ENCODE assay signal across 9 cellular contexts in the genomic region with DNA sequence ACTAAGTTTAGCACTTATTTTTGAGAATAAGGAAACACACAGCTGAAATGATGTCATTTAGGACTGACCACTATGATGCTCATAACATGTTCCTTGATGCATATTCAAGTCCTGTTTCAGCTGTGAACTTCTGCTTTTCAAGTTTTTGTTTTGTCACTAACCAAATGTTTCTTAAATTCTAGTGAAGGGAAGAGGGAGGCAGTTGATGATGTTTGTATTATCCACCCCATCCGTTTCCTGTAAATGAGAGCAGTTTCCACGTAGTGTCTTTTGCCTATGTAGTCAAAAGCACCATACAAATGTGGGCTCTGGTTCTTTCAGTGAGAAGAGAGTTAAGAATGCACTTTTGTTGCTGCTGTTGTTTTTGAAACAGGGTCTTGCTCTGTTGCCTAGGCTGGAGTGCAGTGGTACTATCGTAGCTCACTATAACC.
DNase-seq lines count a peak whose midpoint lies in the region; ATAC-seq and TF ChIP-seq lines count a peak whose summit lies in the region.
"Had no signal": no experiment of that assay in that cellular context is flagged by ENCODE, and none has a peak within 500 bp of the region (broad histone marks: within the 10 kb centered on the region; RNA-seq: fewer than 3 reads in every experiment).

No MANE protein-coding gene starts in this region.

- POLR2A ChIA-PET in activated CD4-positive, alpha-beta memory T cell treated with anti-CD3 and anti-CD28 coated beads for 36 hours (lab: Charles Lee) = interaction anchor here (0.8 to 2.0 kb wide), 4 partner anchors 65 to 280 kb away, joined by 3 to 6 read pairs (median 4); partner anchors contain the start of gene SIPA1L1

- no peaks in the 10 kb centered on the region for H3K9me3 Mint-ChIP-seq in activated naive CD4-positive, alpha-beta T cell treated with anti-CD3 and anti-CD28 coated beads, Interleukin-2, amount 50 U/mL, for 24 hours
- H3K9me3 Mint-ChIP-seq in activated CD4-positive, alpha-beta memory T cell treated with anti-CD3 and anti-CD28 coated beads for 36 hours = no peaks in the 10 kb centered on the region

- no peaks in the 10 kb centered on the region for H3K27me3 ChIP-seq in sigmoid colon

- no peak for TF ChIP-seq CTCF in sigmoid colon (IDR thresholded peaks at IDR 0.05)

- no peak for TF ChIP-seq POLR2A in sigmoid colon (IDR thresholded peaks at IDR 0.05)

- intact Hi-C loops in activated CD4-positive, alpha-beta memory T cell treated with anti-CD3 and anti-CD28 coated beads for 36 hours (cut with micrococcal nuclease) = loop anchor here (1.0 to 10.0 kb wide), 9 partner anchors 12 to 256 kb away; partner anchors contain the start of gene SIPA1L1
- intact Hi-C loops in sigmoid colon (cut with DNase I) = no loop called here

- H3K4me1 Mint-ChIP-seq in activated naive CD4-positive, alpha-beta T cell treated with anti-CD3 and anti-CD28 coated beads, Interleukin-2, amount 50 U/mL, for 24 hours = peaks cover 54% of the 10 kb centered on the region
- H3K4me1 Mint-ChIP-seq in activated CD4-positive, alpha-beta memory T cell treated with anti-CD3 and anti-CD28 coated beads for 36 hours (ENCODE audit: low read depth) = peaks cover 50% of the 10 kb centered on the region

- no peak for DNase-seq in activated naive CD4-positive, alpha-beta T cell treated with Interleukin-2 at 50 U/mL for 16 hours
- DNase-seq in activated CD4-positive, alpha-beta memory T cell treated with anti-CD3 and anti-CD28 coated beads for 36 hours = peak; percentile 12
- DNase-seq in sigmoid colon (no peak), SHP77 treated with DMSO at 0.1 percent for 48 hours (lab: John Stamatoyannopoulos, UW) (no peak), NCI-H1436 treated with DMSO at 0.1 percent for 48 hours (lab: John Stamatoyannopoulos, UW) (no peak), NCI-H748 (lab: John Stamatoyannopoulos, UW; ENCODE audit: unreplicated experiment) (no peak)

- H3K9me3 ChIP-seq in sigmoid colon = no peaks in the 10 kb centered on the region

- ATAC-seq in HG03103 (IDR thresholded peaks at IDR 0.05; ENCODE audit: low read depth, unreplicated experiment) = peak; percentile 73

- H3K4me3 Mint-ChIP-seq in activated naive CD4-positive, alpha-beta T cell treated with anti-CD3 and anti-CD28 coated beads, Interleukin-2, amount 50 U/mL, for 24 hours = peak overlapping the region; percentile 27
- no peak overlapping the region for H3K4me3 Mint-ChIP-seq in activated CD4-positive, alpha-beta memory T cell treated with anti-CD3 and anti-CD28 coated beads for 36 hours

- no peaks in the 10 kb centered on the region for H3K27me3 Mint-ChIP-seq in activated naive CD4-positive, alpha-beta T cell treated with anti-CD3 and anti-CD28 coated beads, Interleukin-2, amount 50 U/mL, for 24 hours
- no peaks in the 10 kb centered on the region for H3K27me3 Mint-ChIP-seq in activated CD4-positive, alpha-beta memory T cell treated with anti-CD3 and anti-CD28 coated beads for 36 hours

- CTCF ChIA-PET in activated CD4-positive, alpha-beta memory T cell treated with anti-CD3 and anti-CD28 coated beads for 36 hours (lab: Charles Lee) = interaction anchor here (1.1 kb wide), 1 partner anchor 74 kb away, joined by 6 read pairs; no protein-coding TSS in a partner anchor

- WGBS in sigmoid colon, 2 donors = 42 to 79% methylated on average over 3 of the region's 3 CpGs

- TF ChIP-seq EP300 in sigmoid colon (IDR thresholded peaks at IDR 0.05) = peak in 2 of 4 donors; percentile 46 to 62

- no peaks in the 10 kb centered on the region for H3K36me3 Mint-ChIP-seq in activated naive CD4-positive, alpha-beta T cell treated with anti-CD3 and anti-CD28 coated beads, Interleukin-2, amount 50 U/mL, for 24 hours
- peaks cover 1% of the 10 kb centered on the region for H3K36me3 Mint-ChIP-seq in activated CD4-positive, alpha-beta memory T cell treated with anti-CD3 and anti-CD28 coated beads for 36 hours

- peak overlapping the region in 3 of 4 donors; percentile 20 to 44 (median 28) for H3K27ac ChIP-seq in sigmoid colon
- H3K27ac ChIP-seq: C4-2B had no signal

- H3K4me1 ChIP-seq in sigmoid colon = peaks cover 0 to 18% (median 3%) of the 10 kb centered on the region in 4 donors

- peak overlapping the region; percentile 46 for H3K27ac Mint-ChIP-seq in activated naive CD4-positive, alpha-beta T cell treated with anti-CD3 and anti-CD28 coated beads, Interleukin-2, amount 50 U/mL, for 24 hours
- H3K27ac Mint-ChIP-seq in activated CD4-positive, alpha-beta memory T cell treated with anti-CD3 and anti-CD28 coated beads for 36 hours = peak overlapping the region; percentile 78

- H3K4me3 ChIP-seq in sigmoid colon = no peak overlapping the region

- H3K36me3 ChIP-seq in sigmoid colon = no peaks in the 10 kb centered on the region
